ENCODE assay signal across 22 cellular contexts in the genomic region with DNA sequence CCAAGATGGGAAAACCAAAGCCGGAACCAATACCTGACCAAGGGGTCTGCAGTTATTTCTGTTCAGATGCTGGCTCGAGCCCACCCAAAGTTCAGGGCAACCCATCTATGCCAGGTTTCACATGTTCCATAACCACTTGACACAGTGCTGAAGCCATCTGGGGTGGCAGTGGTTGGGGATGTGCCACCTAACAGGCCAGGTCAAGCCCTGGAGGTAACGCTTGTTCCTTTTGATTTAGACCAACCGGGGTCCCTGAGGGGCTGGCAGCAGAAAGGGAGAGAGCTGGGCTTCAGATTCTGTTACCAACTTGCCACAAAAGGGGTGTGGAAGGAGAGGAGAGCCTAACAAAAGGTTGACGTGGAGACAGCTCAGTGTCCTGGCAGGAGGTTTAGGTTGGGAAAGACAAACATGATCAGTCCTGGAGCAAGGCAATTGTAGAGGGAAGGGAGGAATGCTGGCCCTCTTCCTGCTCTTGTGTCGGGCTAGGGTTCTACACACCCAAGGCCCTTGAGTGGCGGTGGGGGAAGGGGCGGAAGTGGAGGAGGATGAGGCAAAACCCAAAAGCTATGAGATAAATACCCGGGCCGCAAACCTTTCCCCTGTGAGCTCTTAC. TPM values are rescaled to one million over a fixed set of nuclear protein-coding genes. Genes with fewer than 3 reads are reported as not detected.
"Had no signal": no experiment of that assay in that cellular context is flagged by ENCODE, and none has a peak within 500 bp of the region (broad histone marks: within the 10 kb centered on the region; RNA-seq: fewer than 3 reads in every experiment).

No MANE protein-coding gene starts in this region.

- H3K4me3 Mint-ChIP-seq: activated CD4-positive, alpha-beta memory T cell treated with anti-CD3 and anti-CD28 coated beads, Interleukin-2, amount 10 ng/mL, durations not matched to agents 7 days and 5 days; activated CD4-positive, alpha-beta T cell treated with anti-CD3 and anti-CD28 coated beads for 36 hours; activated T-cell treated with anti-CD3 and anti-CD28 coated beads, Interleukin-2, amount 50 U/mL, for 72 hours; naive thymus-derived CD4-positive, alpha-beta T cell; T-helper 1 cell treated with Interleukin-12 subunit alpha and Interleukin-12 subunit beta and Interleukin-4 antibody, amounts not matched to agents 30 μg/mL and 1 μg/mL, for 36 hours had no signal

- H3K27ac Mint-ChIP-seq: activated CD4-positive, alpha-beta memory T cell treated with anti-CD3 and anti-CD28 coated beads, Interleukin-2, amount 10 ng/mL, durations not matched to agents 7 days and 5 days; activated CD4-positive, alpha-beta T cell treated with anti-CD3 and anti-CD28 coated beads for 36 hours; activated T-cell treated with anti-CD3 and anti-CD28 coated beads, Interleukin-2, amount 50 U/mL, for 72 hours; naive thymus-derived CD4-positive, alpha-beta T cell; T-helper 1 cell treated with Interleukin-12 subunit alpha and Interleukin-12 subunit beta and Interleukin-4 antibody, amounts not matched to agents 30 μg/mL and 1 μg/mL, for 36 hours had no signal

- FAIRE-seq: bronchial epithelial cell, endothelial cell of umbilical vein, pancreas had no signal

- H3K27me3 ChIP-seq: adrenal gland, pancreas had no signal

- H3K4me1 Mint-ChIP-seq: activated CD4-positive, alpha-beta memory T cell treated with anti-CD3 and anti-CD28 coated beads, Interleukin-2, amount 10 ng/mL, durations not matched to agents 7 days and 5 days; activated CD4-positive, alpha-beta T cell treated with anti-CD3 and anti-CD28 coated beads for 36 hours; naive thymus-derived CD4-positive, alpha-beta T cell had no signal

- H3K27ac ChIP-seq: adrenal gland, esophagus squamous epithelium, pancreas, stomach had no signal

- DNase-seq: activated CD4-positive, alpha-beta memory T cell treated with anti-CD3 and anti-CD28 coated beads, Interleukin-2, amount 10 ng/mL, durations not matched to agents 7 days and 5 days; activated CD4-positive, alpha-beta T cell treated with anti-CD3 and anti-CD28 coated beads for 36 hours; activated CD8-positive, alpha-beta memory T cell treated with anti-CD3 and anti-CD28 coated beads, Interleukin-2, amount 50 U/mL, for 48 hours; activated gamma-delta T cell treated with Interleukin-2 at 50 U/mL for 16 hours; activated T-cell treated with anti-CD3 and anti-CD28 coated beads, Interleukin-2, amount 50 U/mL, for 72 hours; adrenal gland; cerebellar nuclear complex; effector CD8-positive, alpha-beta T cell; esophagus squamous epithelium; mesenchymal stem cell; naive thymus-derived CD4-positive, alpha-beta T cell; pancreas; stimulated activated CD4-positive, alpha-beta T cell treated with anti-CD3 and anti-CD28 coated beads, Interleukin-4, amount 100 ng/mL, for 1 hour; stomach; trophoblast cell had no signal

- H3K4me1 ChIP-seq: adrenal gland, esophagus squamous epithelium, pancreas had no signal

- H3K4me3 ChIP-seq: adrenal gland, esophagus squamous epithelium, pancreas, smooth muscle cell, stomach had no signal

- H3K9me3 Mint-ChIP-seq: T-helper 1 cell treated with Interleukin-12 subunit alpha and Interleukin-12 subunit beta and Interleukin-4 antibody, amounts not matched to agents 30 μg/mL and 1 μg/mL, for 36 hours had no signal

- H3K4me2 ChIP-seq: smooth muscle cell had no signal

- H3K9me3 ChIP-seq: pancreas had no signal

- ATAC-seq: activated CD4-positive, alpha-beta T cell treated with anti-CD3 and anti-CD28 coated beads for 36 hours; activated naive CD4-positive, alpha-beta T cell treated with anti-CD3 and anti-CD28 coated beads, Interleukin-2, amount 50 U/mL, for 72 hours; activated T-cell treated with anti-CD3 and anti-CD28 coated beads, Interleukin-2, amount 50 U/mL, for 72 hours; naive thymus-derived CD4-positive, alpha-beta T cell; pancreas; sciatic nerve had no signal

- H3K36me3 ChIP-seq: adrenal gland, esophagus squamous epithelium, pancreas, stomach had no signal

RNA-seq across cellular contexts. Expression of gene CACNA2D4, which starts 31.9 kb away (rescaled TPM):
- total RNA-seq: bronchial epithelial cell, smooth muscle cell, temporal lobe had no signal
